ENCODE assay signal across 11 cellular contexts in the genomic region with DNA sequence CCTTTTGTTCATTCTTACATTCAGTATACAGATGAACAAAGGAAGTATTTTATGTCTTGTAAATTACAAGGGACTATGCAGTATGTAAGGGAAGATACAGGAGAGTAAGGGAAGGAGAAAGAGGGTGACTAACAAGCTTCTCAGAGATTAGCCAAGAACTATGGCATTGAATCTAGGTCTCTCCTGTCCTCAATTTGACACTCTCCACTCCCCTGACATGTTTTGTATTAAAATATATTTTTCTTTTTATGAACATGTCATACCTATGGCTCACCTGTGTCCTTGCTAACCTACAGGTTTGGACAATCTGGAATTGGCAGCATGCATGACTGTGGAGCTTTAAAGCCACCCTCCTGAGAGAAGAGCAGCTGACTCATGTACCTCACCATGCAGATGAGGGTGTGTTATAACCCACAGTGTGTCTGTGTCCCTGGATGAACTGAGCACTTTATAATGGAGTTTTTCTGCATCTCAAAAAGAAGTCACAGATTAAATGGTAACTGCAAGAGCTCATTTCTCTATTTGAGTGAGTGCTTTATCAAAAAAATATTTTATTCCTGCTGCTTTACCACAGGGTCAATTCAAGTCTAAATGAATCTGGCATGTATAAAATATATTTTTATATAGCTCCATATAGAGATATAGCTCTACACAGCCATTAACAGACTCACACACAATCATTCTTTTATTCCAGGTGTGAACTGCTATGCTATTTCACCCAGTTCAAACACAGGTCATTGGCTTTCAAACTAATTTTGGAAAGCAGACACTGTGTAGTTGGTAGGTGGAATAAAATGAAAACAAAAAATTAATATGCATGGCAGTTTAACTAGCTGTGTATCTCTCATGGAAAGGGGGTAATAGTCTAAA.
DNase-seq lines count a peak whose midpoint lies in the region; ATAC-seq and TF ChIP-seq lines count a peak whose summit lies in the region.
"Had no signal": no experiment of that assay in that cellular context is flagged by ENCODE, and none has a peak within 500 bp of the region (broad histone marks: within the 10 kb centered on the region; RNA-seq: fewer than 3 reads in every experiment).

No MANE protein-coding gene starts in this region.

- H3K27ac ChIP-seq in OCI-LY7 (ENCODE audit: low read depth, low read length, poor library complexity, severe bottlenecking) = no peak overlapping the region
- H3K27ac ChIP-seq: SJCRH30 had no signal

- BruUV-seq in OCI-LY7 (replicated peaks; lab: Mats Ljungman, UMichigan) = no TSS peak

- peaks cover 84% of the 10 kb centered on the region for H3K4me1 Mint-ChIP-seq in activated naive CD4-positive, alpha-beta T cell treated with anti-CD3 and anti-CD28 coated beads, Interleukin-2, amount 50 U/mL, for 24 hours

- CTCF ChIA-PET in OCI-LY7 (lab: Charles Lee; ENCODE audit: unreplicated experiment) = interaction anchor here (0.5 kb wide), 2 partner anchors 16 to 44 kb away, joined by 3 read pairs; no protein-coding TSS in a partner anchor

- H3K9me3 Mint-ChIP-seq in activated naive CD4-positive, alpha-beta T cell treated with anti-CD3 and anti-CD28 coated beads, Interleukin-2, amount 50 U/mL, for 24 hours = peaks cover 8% of the 10 kb centered on the region

- H3K9me3 ChIP-seq in OCI-LY7 (ENCODE audit: low read length) = no peaks in the 10 kb centered on the region
- H3K9me3 ChIP-seq: SJCRH30 had no signal

- H3K27ac Mint-ChIP-seq in activated naive CD4-positive, alpha-beta T cell treated with anti-CD3 and anti-CD28 coated beads, Interleukin-2, amount 50 U/mL, for 24 hours = peak overlapping the region; percentile 6

- no peaks in the 10 kb centered on the region for H3K27me3 Mint-ChIP-seq in activated naive CD4-positive, alpha-beta T cell treated with anti-CD3 and anti-CD28 coated beads, Interleukin-2, amount 50 U/mL, for 24 hours

- intact Hi-C loops in OCI-LY7 (cut with micrococcal nuclease; ENCODE audit: unreplicated experiment) = no loop called here

- H3K4me1 ChIP-seq in OCI-LY7 (ENCODE audit: insufficient read depth, low read length, poor library complexity, severe bottlenecking) = no peaks in the 10 kb centered on the region
- H3K4me1 ChIP-seq: SJCRH30 had no signal

- no peaks in the 10 kb centered on the region for H4K20me1 ChIP-seq in OCI-LY7 (ENCODE audit: insufficient read depth, low read length)

- TF ChIP-seq CTCF in OCI-LY7 (conservative IDR thresholded peaks at IDR 0.05; ENCODE audit: low read length) = no peak

- H3K9me2 ChIP-seq in OCI-LY7 (ENCODE audit: insufficient read depth, low read length) = no peaks in the 10 kb centered on the region

- POLR2A ChIA-PET in OCI-LY7 (lab: Charles Lee) = interaction anchor here (0.6 to 1.1 kb wide), 6 partner anchors 8 to 207 kb away, joined by 3 to 4 read pairs (median 3); a partner anchor contains a TSS

- H3K36me3 ChIP-seq in OCI-LY7 (ENCODE audit: insufficient read depth, low read length) = no peaks in the 10 kb centered on the region
- H3K36me3 ChIP-seq: SJCRH30 had no signal

- no peak for ATAC-seq in GM21423 (IDR thresholded peaks at IDR 0.05; ENCODE audit: unreplicated experiment)

- DNase-seq in activated naive CD4-positive, alpha-beta T cell (lab: John Stamatoyannopoulos, UW) = no peak
- peak; percentile 68 for DNase-seq in SW480 (ENCODE audit: low spot score)
- DNase-seq in glomerular visceral epithelial cell (ENCODE audit: extremely low spot score) = peak; percentile 50
- DNase-seq in epidermal melanocyte (ENCODE audit: insufficient read length, low spot score) = no peak
- no peak for DNase-seq in HuH-7 (ENCODE audit: low spot score)
- DNase-seq in OCI-LY7 (ENCODE audit: low spot score) = no peak
- DNase-seq: MV-4-11, SJCRH30 had no signal

- H2AFZ ChIP-seq in OCI-LY7 (ENCODE audit: low read length) = no peak overlapping the region

- no peak overlapping the region for H3K4me3 Mint-ChIP-seq in activated naive CD4-positive, alpha-beta T cell treated with anti-CD3 and anti-CD28 coated beads, Interleukin-2, amount 50 U/mL, for 24 hours

- no peak overlapping the region for H3K4me2 ChIP-seq in OCI-LY7 (ENCODE audit: low read length)

- H3K36me3 Mint-ChIP-seq in activated naive CD4-positive, alpha-beta T cell treated with anti-CD3 and anti-CD28 coated beads, Interleukin-2, amount 50 U/mL, for 24 hours = peaks cover 26% of the 10 kb centered on the region

- no peaks in the 10 kb centered on the region for H3K79me2 ChIP-seq in OCI-LY7 (ENCODE audit: insufficient read depth, low read depth, low read length)

- no peak overlapping the region for H3K4me3 ChIP-seq in OCI-LY7 (ENCODE audit: low read depth, low read length, poor library complexity, severe bottlenecking)
- H3K4me3 ChIP-seq: SJCRH30, skin epidermis had no signal

Comparison
In these comparisons a context has a peak if more than half of its experiments do, and no peak if none do; other contexts are left out.
1. DNase-seq: peak in SW480 (single experiment) and glomerular visceral epithelial cell (single experiment); none in activated naive CD4-positive, alpha-beta T cell (0 of 4), epidermal melanocyte (single experiment), HuH-7 (single experiment) and OCI-LY7 (single experiment).